Comparison of ENCODE assay signal across 8 cellular contexts in genomic region chr20:48921168-48921882, GRCh38. TPM values are rescaled to one million over a fixed set of nuclear protein-coding genes. Genes with fewer than 3 reads are reported as not detected.
DNase-seq lines count a peak whose midpoint lies in the region; ATAC-seq and TF ChIP-seq lines count a peak whose summit lies in the region.

ARFGEF2 (plus strand) TSS chr20:48921711; CDS start chr20:48921890, 179 bp downstream.

- peak within 1 kb of the TSS; percentile 98 for H3K27ac Mint-ChIP-seq in GM23338
- peak within 1 kb of the TSS; percentile 96 for H3K27ac Mint-ChIP-seq in activated T-helper 2 cell treated with anti-CD3 and anti-CD28 coated beads, Interferon-gamma antibody, Interleukin-2, Interleukin-4, amounts not matched to agents 10 μg/mL and 5 μg/mL and 100 μg/mL, durations not matched to agents 14 hours and 24 hours and 36 hours
- peak within 1 kb of the TSS; percentile 92 to 96 for H3K27ac Mint-ChIP-seq in natural killer cell

- peak within 1 kb of the TSS; percentile 48 for H3K27ac ChIP-seq in DOHH2 (ENCODE audit: low read depth, low read length)
- peak within 1 kb of the TSS; percentile 93 for H3K27ac ChIP-seq in GM23338 (ENCODE audit: low read depth)
- H3K27ac ChIP-seq in RWPE2 (ENCODE audit: poor library complexity, severe bottlenecking): peak within 1 kb of the TSS; percentile 66

- TF ChIP-seq CTCF in DOHH2 (IDR thresholded peaks at IDR 0.05; ENCODE audit: low read depth, low read length, poor library complexity, severe bottlenecking): peak; percentile 5
- 0 out of 4 replicates have a peak, but pooled peaks of 1 of the 2 experiments have one; percentile 8 for TF ChIP-seq CTCF in GM23338 (conservative IDR thresholded peaks at IDR 0.05; ENCODE audit: low read depth in 2 of 2)
- 0 out of 2 replicates have a peak, but pooled peaks have one; percentile 9 for TF ChIP-seq CTCF in LNCaP clone FGC (IDR thresholded peaks at IDR 0.05; ENCODE audit: control insufficient read depth, extremely low read depth, insufficient read depth)
- peak; percentile 37 for TF ChIP-seq CTCF in RWPE2 (IDR thresholded peaks at IDR 0.05; ENCODE audit: poor library complexity, severe bottlenecking)
- TF ChIP-seq CTCF in fibroblast of mammary gland (conservative IDR thresholded peaks at IDR 0.05; ENCODE audit: control insufficient read depth, insufficient read depth, low read depth, low read length): no peak
- TF ChIP-seq CTCF in natural killer cell (IDR thresholded peaks at IDR 0.05): no peak

- H3K4me2 ChIP-seq in DOHH2 (ENCODE audit: low read length) (peak within 1 kb of the TSS; percentile 95), GM23338 (peak within 1 kb of the TSS; percentile 90)

- H3K9me2 ChIP-seq in DOHH2 (replicated peaks; ENCODE audit: control insufficient read depth, low read length) (no peaks in the 10 kb centered on the region), GM23338 (ENCODE audit: insufficient read depth) (no peaks in the 10 kb centered on the region)

- no peaks in the 10 kb centered on the region for H4K20me1 ChIP-seq in DOHH2 (ENCODE audit: control insufficient read depth, insufficient read depth, low read depth, low read length)
- peaks cover under 1% of the 10 kb centered on the region; the same call in 1 of the 2 replicates for H4K20me1 ChIP-seq in GM23338 (replicated peaks; ENCODE audit: insufficient read depth)

- H3K4me1 Mint-ChIP-seq in GM23338 (peaks cover 11% of the 10 kb centered on the region; the same call in 2 of the 3 replicates), natural killer cell (peaks cover 38 to 50% of the 10 kb centered on the region in 2 donors)
- H3K4me1 Mint-ChIP-seq in activated T-helper 2 cell treated with anti-CD3 and anti-CD28 coated beads, Interferon-gamma antibody, Interleukin-2, Interleukin-4, amounts not matched to agents 10 μg/mL and 5 μg/mL and 100 μg/mL, durations not matched to agents 14 hours and 24 hours and 36 hours (ENCODE audit: low read depth): peaks cover 31% of the 10 kb centered on the region

- peaks cover 5% of the 10 kb centered on the region for H3K27me3 Mint-ChIP-seq in GM23338 (ENCODE audit: insufficient read depth, low read depth, poor library complexity)
- no peaks in the 10 kb centered on the region for H3K27me3 Mint-ChIP-seq in activated T-helper 2 cell treated with anti-CD3 and anti-CD28 coated beads, Interferon-gamma antibody, Interleukin-2, Interleukin-4, amounts not matched to agents 10 μg/mL and 5 μg/mL and 100 μg/mL, durations not matched to agents 14 hours and 24 hours and 36 hours (ENCODE audit: low read depth)
- no peaks in the 10 kb centered on the region for H3K27me3 Mint-ChIP-seq in natural killer cell (ENCODE audit: low read depth in 2 of 2)

- H3K79me2 ChIP-seq in DOHH2 (ENCODE audit: control insufficient read depth, low read length) (peaks cover 46% of the 10 kb centered on the region), GM23338 (replicated peaks; ENCODE audit: insufficient read depth) (peaks cover 44% of the 10 kb centered on the region)

- H3K4me3 Mint-ChIP-seq in GM23338: peak within 1 kb of the TSS; percentile 95
- H3K4me3 Mint-ChIP-seq in activated T-helper 2 cell treated with anti-CD3 and anti-CD28 coated beads, Interferon-gamma antibody, Interleukin-2, Interleukin-4, amounts not matched to agents 10 μg/mL and 5 μg/mL and 100 μg/mL, durations not matched to agents 14 hours and 24 hours and 36 hours (ENCODE audit: low read depth): peak within 1 kb of the TSS; percentile 94
- peak within 1 kb of the TSS; percentile 96 for H3K4me3 Mint-ChIP-seq in natural killer cell

- H3K27me3 ChIP-seq in DOHH2 (ENCODE audit: control insufficient read depth, low read length): no peaks in the 10 kb centered on the region
- no peaks in the 10 kb centered on the region for H3K27me3 ChIP-seq in GM23338 (ENCODE audit: insufficient read depth)
- no peaks in the 10 kb centered on the region for H3K27me3 ChIP-seq in RWPE2 (ENCODE audit: insufficient read depth, poor library complexity, severe bottlenecking)

- ATAC-seq in GM23338 (peak; percentile 91), RWPE2 (ENCODE audit: low read depth) (peak; percentile 83), natural killer cell (peak; percentile 94 to 98 (median 96))

- peak within 1 kb of the TSS; percentile 86; the same call in 1 of the 2 replicates for H2AFZ ChIP-seq in GM23338

- H3K4me3 ChIP-seq in DOHH2 (ENCODE audit: low read length): peak within 1 kb of the TSS; percentile 97
- H3K4me3 ChIP-seq in GM23338: peak within 1 kb of the TSS; percentile 99
- H3K4me3 ChIP-seq in LNCaP clone FGC (ENCODE audit: low read depth, low read length): peak within 1 kb of the TSS; percentile 97
- peak within 1 kb of the TSS; percentile 98 for H3K4me3 ChIP-seq in RWPE2 (ENCODE audit: severe bottlenecking)
- H3K4me3 ChIP-seq in fibroblast of mammary gland (ENCODE audit: control insufficient read depth, low read depth, low read length): peak within 1 kb of the TSS; percentile 85

- peak; percentile 96 for DNase-seq in GM23338 (ENCODE audit: low spot score)
- DNase-seq in LNCaP clone FGC (ENCODE audit: low read depth): peak; percentile 63
- peak; percentile 96 for DNase-seq in RWPE2 (ENCODE audit: low spot score)
- DNase-seq in activated T-helper 2 cell treated with anti-CD3 and anti-CD28 coated beads, Interferon-gamma antibody, Interleukin-2, Interleukin-4, amounts not matched to agents 10 μg/mL and 5 μg/mL and 100 μg/mL, durations not matched to agents 14 hours and 24 hours and 36 hours (ENCODE audit: low spot score): peak; percentile 92
- DNase-seq in fibroblast of mammary gland (ENCODE audit: low read depth): peak; percentile 84
- DNase-seq in natural killer cell: peak; percentile 95
- peak; percentile 73 to 86 (median 84) for DNase-seq in stimulated activated naive CD4-positive, alpha-beta T cell (lab: John Stamatoyannopoulos, UW)

- H3K36me3 Mint-ChIP-seq in GM23338 (ENCODE audit: low read depth) (no peaks in the 10 kb centered on the region), natural killer cell (no peaks in the 10 kb centered on the region)
- no peaks in the 10 kb centered on the region for H3K36me3 Mint-ChIP-seq in activated T-helper 2 cell treated with anti-CD3 and anti-CD28 coated beads, Interferon-gamma antibody, Interleukin-2, Interleukin-4, amounts not matched to agents 10 μg/mL and 5 μg/mL and 100 μg/mL, durations not matched to agents 14 hours and 24 hours and 36 hours (ENCODE audit: low read depth)

- no peaks in the 10 kb centered on the region; the same call in 2 of the 3 replicates for H3K9me3 Mint-ChIP-seq in GM23338
- no peaks in the 10 kb centered on the region for H3K9me3 Mint-ChIP-seq in activated T-helper 2 cell treated with anti-CD3 and anti-CD28 coated beads, Interferon-gamma antibody, Interleukin-2, Interleukin-4, amounts not matched to agents 10 μg/mL and 5 μg/mL and 100 μg/mL, durations not matched to agents 14 hours and 24 hours and 36 hours
- peaks cover 0 to 2% of the 10 kb centered on the region in 2 donors for H3K9me3 Mint-ChIP-seq in natural killer cell

- H3K9me3 ChIP-seq in DOHH2 (ENCODE audit: control insufficient read depth, insufficient read depth, low read length): no peaks in the 10 kb centered on the region
- H3K9me3 ChIP-seq in RWPE2 (ENCODE audit: severe bottlenecking): no peaks in the 10 kb centered on the region

- H3K4me1 ChIP-seq in DOHH2 (ENCODE audit: control insufficient read depth, low read length) (peaks cover 54% of the 10 kb centered on the region), GM23338 (ENCODE audit: insufficient read depth) (peaks cover 19% of the 10 kb centered on the region), RWPE2 (ENCODE audit: insufficient read depth, poor library complexity, severe bottlenecking) (peaks cover 21% of the 10 kb centered on the region)

- H3K36me3 ChIP-seq in DOHH2 (ENCODE audit: control insufficient read depth, low read length): peaks cover 7% of the 10 kb centered on the region; the same call in 1 of the 2 replicates
- no peaks in the 10 kb centered on the region for H3K36me3 ChIP-seq in GM23338 (ENCODE audit: insufficient read depth)
- H3K36me3 ChIP-seq in RWPE2 (ENCODE audit: low read depth): 0 out of 2 replicates have a peak, but pooled peaks cover 5% of the 10 kb centered on the region

- intact Hi-C loops in activated T-helper 2 cell treated with anti-CD3 and anti-CD28 coated beads, Interferon-gamma antibody, Interleukin-2, Interleukin-4, amounts not matched to agents 10 μg/mL and 5 μg/mL and 100 μg/mL, durations not matched to agents 14 hours and 24 hours and 36 hours (cut with micrococcal nuclease): loop anchor here (5.0 kb wide), 1 partner anchor 99 kb away; no protein-coding TSS in a partner anchor
- intact Hi-C loops in natural killer cell (cut with micrococcal nuclease): loop anchor here (1.0 kb wide), 1 partner anchor 125 kb away; the partner anchor contains the start of gene CSE1L

- peaks cover 16% of the 10 kb centered on the region for H3F3A ChIP-seq in DOHH2 (ENCODE audit: control insufficient read depth, insufficient read depth)
- 0 out of 2 replicates have a peak, but pooled peaks cover 8% of the 10 kb centered on the region for H3F3A ChIP-seq in GM23338 (replicated peaks; ENCODE audit: low read depth)

TF ChIP-seq in GM23338, 12 proteins besides CTCF, POLR2A, EP300 and RAD21 (continues in another document):
- no peak for TF ChIP-seq NANOG (IDR thresholded peaks at IDR 0.05; ENCODE audit: borderline replicate concordance)
- no peak for TF ChIP-seq EZH2phosphoT487 (IDR thresholded peaks at IDR 0.05; ENCODE audit: unreplicated experiment)
- TF ChIP-seq ZNF331 (CRISPR knock-in tag; IDR thresholded peaks at IDR 0.05; ENCODE audit: low read depth): no peak
- TF ChIP-seq CREB1 (CRISPR knock-in tag; IDR thresholded peaks at IDR 0.05; ENCODE audit: low read depth): peak; percentile 87
- TF ChIP-seq ETS1 (IDR thresholded peaks at IDR 0.05): peak; percentile 23; the same call in 1 of the 2 replicates
- no peak for TF ChIP-seq EZH2 (IDR thresholded peaks at IDR 0.05; ENCODE audit: low read depth, unreplicated experiment)
- TF ChIP-seq JUNB (IDR thresholded peaks at IDR 0.05; ENCODE audit: unreplicated experiment): no peak

RNA-seq across cellular contexts. Expression of gene ARFGEF2, which starts in this region (rescaled TPM):
- 25.5 and 26.3 TPM in 2 replicates for total RNA-seq in GM23338 (2014; rRNA removed; shearing (Covaris generic))
- 7.2 and 7.5 TPM in 2 replicates for polyA plus RNA-seq in GM23338 (2016; fragmentation: Nextera tagmentation; extraction: Ambion mirVana)
- total RNA-seq in activated T-helper 2 cell treated with anti-CD3 and anti-CD28 coated beads, Interferon-gamma antibody, Interleukin-2, Interleukin-4, amounts not matched to agents 10 μg/mL and 5 μg/mL and 100 μg/mL, durations not matched to agents 14 hours and 24 hours and 36 hours: 31.8 and 32.6 TPM in 2 replicates
- total RNA-seq in natural killer cell: 10 to 100 TPM; 22.7 to 26.9 (median 26.9) TPM

Comparison
In these comparisons a context has a peak if more than half of its experiments do, and no peak if none do; other contexts are left out.
1. Peak in every context shown above with its lines: DNase-seq, ATAC-seq, H3K4me3 ChIP-seq and H3K27ac ChIP-seq.
2. CTCF ChIP-seq: peak in DOHH2 (single experiment), LNCaP clone FGC (single experiment) and RWPE2 (single experiment); none in fibroblast of mammary gland (single experiment) and natural killer cell (single experiment).